ENCODE assay signal across 22 cellular contexts in the genomic region with DNA sequence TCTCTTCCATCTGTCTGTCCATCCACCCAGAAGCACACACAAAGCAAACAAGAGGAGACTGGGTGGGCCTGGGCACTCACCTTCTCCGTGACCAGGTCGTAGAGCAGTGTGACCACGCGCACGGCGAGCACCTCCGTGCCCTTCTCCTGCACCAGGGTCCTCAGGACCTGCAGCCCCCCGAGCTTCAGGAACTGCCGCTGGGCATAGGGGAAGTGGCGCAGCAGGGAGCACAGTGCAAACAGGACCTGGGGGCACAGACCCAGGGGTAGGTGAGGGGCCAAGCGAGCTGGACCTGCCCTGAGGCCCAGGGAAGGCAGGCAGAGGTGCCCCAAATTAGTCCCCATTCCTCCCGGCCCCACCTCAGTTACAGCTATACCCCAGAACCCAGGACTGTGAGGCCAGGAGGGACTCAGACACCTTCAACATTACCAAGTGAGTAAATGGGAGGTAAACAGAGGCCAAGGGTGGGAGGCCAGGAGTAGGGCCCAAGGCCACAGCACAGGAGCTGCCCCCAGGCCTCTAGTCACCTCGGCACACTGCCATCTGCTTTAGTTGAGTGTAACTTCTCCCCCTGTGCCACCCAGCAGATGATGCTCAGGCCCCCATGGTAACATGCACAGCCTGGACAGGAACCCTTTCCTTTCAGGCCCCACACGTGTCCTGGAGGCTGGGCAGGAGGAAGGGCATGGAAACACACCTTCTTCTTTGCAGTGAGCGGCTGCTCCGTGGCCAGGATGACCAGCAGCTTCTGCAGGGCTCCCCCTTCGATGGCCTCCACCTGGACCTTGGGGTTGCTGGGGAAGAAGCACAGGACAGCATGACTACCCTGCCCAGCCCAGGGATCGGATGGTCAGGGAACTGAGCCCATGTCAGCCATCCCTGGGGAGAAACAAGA.
A peak's percentile ranks its signal among the peaks of the same experiment; 100 is the strongest.
DNase-seq lines count a peak whose midpoint lies in the region; ATAC-seq and TF ChIP-seq lines count a peak whose summit lies in the region.
"Had no signal": no experiment of that assay in that cellular context is flagged by ENCODE, and none has a peak within 500 bp of the region (broad histone marks: within the 10 kb centered on the region; RNA-seq: fewer than 3 reads in every experiment).

No MANE protein-coding gene starts in this region.

- H2AK5ac ChIP-seq in mesenchymal stem cell (ENCODE audit: low read length, severe bottlenecking): no peak overlapping the region

- H3K18ac ChIP-seq in mesenchymal stem cell (ENCODE audit: low read depth in 1 of 2, low read length in 2 of 2): no peak overlapping the region

- no peaks in the 10 kb centered on the region for H3K27me3 Mint-ChIP-seq in nephron (ENCODE audit: low read depth)
- H3K27me3 Mint-ChIP-seq: activated naive CD8-positive, alpha-beta T cell treated with anti-CD3 and anti-CD28 coated beads, Interleukin-2, amount 10 ng/mL, durations not matched to agents 7 days and 5 days had no signal

- peak overlapping the region in 1 of 2 experiments; percentile 2 for H2BK12ac ChIP-seq in mesenchymal stem cell (ENCODE audit: low read length in 2 of 2)

- H3K36me3 Mint-ChIP-seq in nephron (ENCODE audit: low read depth): peaks cover 14% of the 10 kb centered on the region
- H3K36me3 Mint-ChIP-seq: activated naive CD8-positive, alpha-beta T cell treated with anti-CD3 and anti-CD28 coated beads, Interleukin-2, amount 10 ng/mL, durations not matched to agents 7 days and 5 days had no signal

- peak overlapping the region in 1 of 2 experiments; percentile 18 for H3K4ac ChIP-seq in mesenchymal stem cell (ENCODE audit: low read depth in 1 of 2, low read length in 2 of 2)

- H3K27ac ChIP-seq in RWPE2 (ENCODE audit: poor library complexity, severe bottlenecking) (no peak overlapping the region), ascending aorta (peak overlapping the region; percentile 76 to 79), temporal lobe (ENCODE audit: low read depth, low read length) (peak overlapping the region; percentile 98), mesenchymal stem cell (ENCODE audit: low read length, poor library complexity, severe bottlenecking) (no peak overlapping the region)
- H3K27ac ChIP-seq: PC-9, prostate gland had no signal

- H4K91ac ChIP-seq in mesenchymal stem cell (ENCODE audit: low read length): no peak overlapping the region

- H3K4me1 Mint-ChIP-seq in nephron: peaks cover 78% of the 10 kb centered on the region

- H3K14ac ChIP-seq in mesenchymal stem cell (ENCODE audit: low read length in 2 of 2): no peak overlapping the region

- no peaks in the 10 kb centered on the region for H3K9me3 Mint-ChIP-seq in nephron
- H3K9me3 Mint-ChIP-seq: activated naive CD8-positive, alpha-beta T cell treated with anti-CD3 and anti-CD28 coated beads, Interleukin-2, amount 10 ng/mL, durations not matched to agents 7 days and 5 days; activated T-helper 2 cell treated with anti-CD3 and anti-CD28 coated beads, Interferon-gamma antibody, Interleukin-2, Interleukin-4, amounts not matched to agents 10 μg/mL and 5 μg/mL and 100 μg/mL, durations not matched to agents 14 hours and 24 hours and 36 hours had no signal

- H3K4me3 ChIP-seq in RWPE2 (ENCODE audit: severe bottlenecking) (no peak overlapping the region), ascending aorta (no peak overlapping the region), mesenchymal stem cell (ENCODE audit: insufficient read depth in 1 of 2, low read depth in 1 of 2, low read length in 2 of 2) (no peak overlapping the region)
- H3K4me3 ChIP-seq: K562, PC-9, prostate gland, thoracic aorta had no signal

- no peak overlapping the region for H2BK5ac ChIP-seq in mesenchymal stem cell (ENCODE audit: low read depth, low read length, poor library complexity, severe bottlenecking)

- no peaks in the 10 kb centered on the region for H3K9me3 ChIP-seq in RWPE2 (ENCODE audit: severe bottlenecking)
- H3K9me3 ChIP-seq in ascending aorta: no peaks in the 10 kb centered on the region
- H3K9me3 ChIP-seq in mesenchymal stem cell (ENCODE audit: control insufficient read depth, low read length): no peaks in the 10 kb centered on the region
- H3K9me3 ChIP-seq: Caco-2, prostate gland, thoracic aorta had no signal

- H3K4me3 Mint-ChIP-seq in nephron: no peak overlapping the region
- H3K4me3 Mint-ChIP-seq: activated naive CD8-positive, alpha-beta T cell treated with anti-CD3 and anti-CD28 coated beads, Interleukin-2, amount 10 ng/mL, durations not matched to agents 7 days and 5 days had no signal

- ATAC-seq in RWPE2 (ENCODE audit: low read depth): no peak
- ATAC-seq: K562 had no signal

- H3K9ac ChIP-seq in mesenchymal stem cell (ENCODE audit: low read length): no peak overlapping the region

- H3K4me1 ChIP-seq in RWPE2 (ENCODE audit: insufficient read depth, poor library complexity, severe bottlenecking) (no peaks in the 10 kb centered on the region), ascending aorta (peaks cover 32 to 52% of the 10 kb centered on the region in 2 donors), mesenchymal stem cell (ENCODE audit: control insufficient read depth, insufficient read depth, low read depth, low read length) (peaks cover 59% of the 10 kb centered on the region)
- H3K4me1 ChIP-seq: Caco-2 had no signal

- H3K36me3 ChIP-seq in RWPE2 (ENCODE audit: low read depth): 0 out of 2 replicates have a peak, but pooled peaks cover 8% of the 10 kb centered on the region
- peaks cover 10 to 13% of the 10 kb centered on the region in 2 donors for H3K36me3 ChIP-seq in ascending aorta
- peaks cover 21 to 35% of the 10 kb centered on the region in 2 experiments for H3K36me3 ChIP-seq in mesenchymal stem cell (ENCODE audit: control insufficient read depth in 1 of 2, insufficient read depth in 2 of 2, low read depth in 1 of 2, low read length in 2 of 2)
- H3K36me3 ChIP-seq: prostate gland had no signal

- intact Hi-C loops in ascending aorta (cut with DNase I): no loop called here

- WGBS in mesenchymal stem cell: 96% methylated on average over 17 of the region's 18 CpGs

- TF ChIP-seq CTCF in RWPE2 (IDR thresholded peaks at IDR 0.05; ENCODE audit: poor library complexity, severe bottlenecking): no peak
- no peak for TF ChIP-seq CTCF in ascending aorta (IDR thresholded peaks at IDR 0.05)
- TF ChIP-seq CTCF in nephron (IDR thresholded peaks at IDR 0.05; ENCODE audit: unreplicated experiment in 3 of 3): no peak

- DNase-seq in RWPE2 (ENCODE audit: low spot score) (peak; percentile 58), ascending aorta (ENCODE audit: low spot score in 2 of 2) (peak in 1 of 2 donors; percentile 60), mesenchymal stem cell (no peak), cerebellar nuclear complex (lab: John Stamatoyannopoulos, UW) (no peak), NCI-H2196 treated with DMSO at 0.1 percent for 48 hours (lab: John Stamatoyannopoulos, UW; ENCODE audit: unreplicated experiment) (no peak)
- DNase-seq: activated CD4-positive, alpha-beta T cell treated with anti-CD3 and anti-CD28 coated beads, Interleukin-2, amount 50 U/mL, for 48 hours; activated CD4-positive, CD25-positive, alpha-beta regulatory T cell; activated naive CD8-positive, alpha-beta T cell treated with anti-CD3 and anti-CD28 coated beads, Interleukin-2, amount 10 ng/mL, durations not matched to agents 7 days and 5 days; HCEC 1CT; NCI-H1105; NCI-H1930; NCI-H524 treated with DMSO at 0.1 percent for 48 hours; PC-9; SIG-M5; stimulated activated naive CD4-positive, alpha-beta T cell treated with Interleukin-2 at 50 U/mL for 16 hours had no signal

- H2BK15ac ChIP-seq in mesenchymal stem cell (ENCODE audit: low read depth, poor library complexity, severe bottlenecking): no peak overlapping the region

- H3K27ac Mint-ChIP-seq in nephron: peak overlapping the region; percentile 21 to 99 (median 99)
- H3K27ac Mint-ChIP-seq: activated T-helper 2 cell treated with anti-CD3 and anti-CD28 coated beads, Interferon-gamma antibody, Interleukin-2, Interleukin-4, amounts not matched to agents 10 μg/mL and 5 μg/mL and 100 μg/mL, durations not matched to agents 14 hours and 24 hours and 36 hours had no signal

- H3K23ac ChIP-seq in mesenchymal stem cell (ENCODE audit: low read length in 2 of 2): no peak overlapping the region

- peaks cover 28% of the 10 kb centered on the region for H3K79me1 ChIP-seq in mesenchymal stem cell (replicated peaks; ENCODE audit: low read length, poor library complexity, severe bottlenecking)

- H4K8ac ChIP-seq in mesenchymal stem cell (ENCODE audit: low read length): no peak overlapping the region

- H2AFZ ChIP-seq in mesenchymal stem cell (ENCODE audit: low read depth, low read length): no peak overlapping the region
- H2AFZ ChIP-seq: PC-9 had no signal

- H3K27me3 ChIP-seq in RWPE2 (ENCODE audit: insufficient read depth, poor library complexity, severe bottlenecking): no peaks in the 10 kb centered on the region
- no peaks in the 10 kb centered on the region for H3K27me3 ChIP-seq in ascending aorta
- H3K27me3 ChIP-seq in mesenchymal stem cell (ENCODE audit: control insufficient read depth in 1 of 2, insufficient read depth in 1 of 2, low read length in 2 of 2): no peaks in the 10 kb centered on the region

- H3K4me2 ChIP-seq in mesenchymal stem cell (ENCODE audit: low read length, poor library complexity, severe bottlenecking): no peak overlapping the region
- H3K4me2 ChIP-seq: PC-9 had no signal

- H2BK120ac ChIP-seq in mesenchymal stem cell (ENCODE audit: low read depth, low read length): no peak overlapping the region

Comparison
In these comparisons a context has a peak if more than half of its experiments do, and no peak if none do; other contexts are left out.
1. H3K27ac ChIP-seq: peak in ascending aorta (2 of 2) and temporal lobe (single experiment); none in RWPE2 (single experiment) and mesenchymal stem cell (single experiment).